Comparison of ENCODE assay signal across 1 cellular context in the genomic region with DNA sequence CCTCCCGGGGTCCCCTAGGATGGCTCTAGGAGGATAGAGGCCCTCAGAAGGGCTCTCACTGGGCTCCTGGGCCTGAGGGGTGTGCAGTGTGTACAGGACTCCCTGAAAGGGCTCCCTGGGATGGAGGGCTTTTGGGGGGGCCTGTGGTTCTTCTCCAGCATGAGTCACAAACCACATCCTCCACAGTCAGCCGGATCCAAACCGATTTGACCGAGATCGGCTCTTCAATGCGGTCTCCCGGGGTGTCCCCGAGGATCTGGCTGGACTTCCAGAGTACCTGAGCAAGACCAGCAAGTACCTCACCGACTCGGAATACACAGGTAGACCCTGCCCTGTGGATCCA.
TF ChIP-seq lines count a peak whose summit lies in the region.

No MANE protein-coding gene starts in this region.

TF ChIP-seq in SK-N-SH, 30 proteins besides CTCF, POLR2A, EP300 and RAD21 (continued from another document):
- TF ChIP-seq, protein P1, sequence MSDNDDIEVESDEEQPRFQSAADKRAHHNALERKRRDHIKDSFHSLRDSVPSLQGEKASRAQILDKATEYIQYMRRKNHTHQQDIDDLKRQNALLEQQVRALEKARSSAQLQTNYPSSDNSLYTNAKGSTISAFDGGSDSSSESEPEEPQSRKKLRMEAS (IDR thresholded peaks at IDR 0.05; ENCODE audit: low read depth), result no peak
- TF ChIP-seq SIN3A (IDR thresholded peaks at IDR 0.05; ENCODE audit: borderline replicate concordance, low read depth, low read length) (no peak), RXRA (IDR thresholded peaks at IDR 0.05; ENCODE audit: borderline replicate concordance, low read depth) (peak; percentile 80; the same call in 1 of the 2 replicates), ZBTB33 (IDR thresholded peaks at IDR 0.05; ENCODE audit: borderline replicate concordance, low read depth) (0 out of 2 replicates have a peak, but pooled peaks have one; percentile 49), POLR2AphosphoS5 (IDR thresholded peaks at IDR 0.05; ENCODE audit: low read depth, low read length) (peak; percentile 48; the same call in 1 of the 2 replicates)
